In the genomic region with DNA sequence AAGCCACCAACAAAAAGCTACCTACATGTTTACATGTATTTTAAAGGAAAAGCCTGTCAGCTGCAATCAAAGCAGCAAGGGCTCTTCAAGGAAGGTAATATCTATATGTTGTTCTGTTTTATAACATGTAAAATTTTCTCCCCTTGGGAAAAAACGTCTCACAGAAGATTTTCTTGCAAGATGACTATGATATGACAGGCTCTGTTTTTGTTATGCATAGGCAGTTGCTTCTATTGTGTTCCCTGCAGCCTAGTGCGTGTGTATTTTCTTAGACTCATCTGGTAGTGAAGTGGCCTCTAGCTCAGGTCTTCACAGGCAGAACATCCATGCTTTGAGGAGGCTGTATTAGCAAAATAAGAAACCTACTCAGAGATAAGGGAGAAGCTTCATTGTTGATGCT, we compare ENCODE assay signal across 32 cellular contexts. TPM values are rescaled to one million over a fixed set of nuclear protein-coding genes. Genes with fewer than 3 reads are reported as not detected.
DNase-seq lines count a peak whose midpoint lies in the region; ATAC-seq, FAIRE-seq and TF ChIP-seq lines count a peak whose summit lies in the region.
"Had no signal": no experiment of that assay in that cellular context is flagged by ENCODE, and none has a peak within 500 bp of the region (broad histone marks: within the 10 kb centered on the region; RNA-seq: fewer than 3 reads in every experiment).

No MANE protein-coding gene starts in this region.

- in situ Hi-C loops in HAP-1 (cut with MboI; ENCODE audit: low sequenced_read_pairs), result no loop called here

- H3K9me1 ChIP-seq in endothelial cell of umbilical vein (replicated peaks; ENCODE audit: control insufficient read depth, extremely low read depth, insufficient read depth, low read length), result no peaks in the 10 kb centered on the region

- H2AFZ ChIP-seq in PC-3 (ENCODE audit: low read length) (no peak overlapping the region), endothelial cell of umbilical vein (ENCODE audit: low read depth, low read length) (no peak overlapping the region)

- peak; percentile 18 to 51 for DNase-seq in HAP-1 (ENCODE audit: low spot score in 2 of 2)
- DNase-seq in PC-3, result no peak
- peak; percentile 50 for DNase-seq in endothelial cell of umbilical vein (ENCODE audit: low read depth, low spot score)
- DNase-seq in renal cortical epithelial cell (ENCODE audit: low read depth), result peak; percentile 31
- DNase-seq in NCI-H146 (lab: John Stamatoyannopoulos, UW), result no peak
- no peak for DNase-seq in mucosa of descending colon
- DNase-seq: activated CD4-positive, CD25-positive, alpha-beta regulatory T cell treated with anti-CD3 and anti-CD28 coated beads, Interleukin-2, amount 50 U/mL, for 72 hours; activated CD8-positive, alpha-beta T cell treated with anti-CD3 and anti-CD28 coated beads for 36 hours; activated naive CD4-positive, alpha-beta T cell treated with anti-CD3 and anti-CD28 coated beads, Interleukin-2, amount 50 U/mL, for 16 hours; C1 segment of cervical spinal cord; COR-L47; DMS79 treated with DMSO at 0.1 percent for 48 hours; effector memory CD8-positive, alpha-beta T cell; foreskin keratinocyte; heart left ventricle; KG1; lower lobe of right lung; natural killer cell; NCI-H1417; NCI-H2029 treated with DMSO at 0.1 percent for 48 hours; NCI-H2227 treated with DMSO at 0.1 percent for 48 hours; occipital lobe; Peyer's patch; SHP77; small intestine; stimulated activated naive CD4-positive, alpha-beta T cell; T-helper 2 cell had no signal

- no peak for FAIRE-seq in endothelial cell of umbilical vein (lab: Jason Lieb, UNC)
- FAIRE-seq: H54, small intestine had no signal

- ATAC-seq in PC-3 (no peak), GM18511 (IDR thresholded peaks at IDR 0.05; ENCODE audit: unreplicated experiment) (no peak), HG02798 (IDR thresholded peaks at IDR 0.05; ENCODE audit: poor library complexity, unreplicated experiment) (no peak), mucosa of descending colon (no peak)
- ATAC-seq: activated CD8-positive, alpha-beta T cell treated with anti-CD3 and anti-CD28 coated beads for 36 hours; activated T-helper 17 cell treated with anti-CD3 and anti-CD28 coated beads, Interleukin-2, amount 50 U/mL, for 72 hours; effector memory CD8-positive, alpha-beta T cell; foreskin keratinocyte; heart left ventricle; lower lobe of right lung; natural killer cell had no signal

- H3K27ac ChIP-seq in PC-3 (ENCODE audit: low read length), result peak overlapping the region; percentile 98
- peak overlapping the region; percentile 85 for H3K27ac ChIP-seq in endothelial cell of umbilical vein (ENCODE audit: insufficient read depth, low read depth, low read length)
- H3K27ac ChIP-seq: foreskin keratinocyte, heart left ventricle, lower lobe of right lung had no signal

- peaks cover 29% of the 10 kb centered on the region for H3K4me1 ChIP-seq in HAP-1
- H3K4me1 ChIP-seq in PC-3 (ENCODE audit: insufficient read depth, low read length), result peaks cover 54% of the 10 kb centered on the region
- H3K4me1 ChIP-seq in endothelial cell of umbilical vein (ENCODE audit: control insufficient read depth, extremely low read depth, insufficient read depth, low read length), result peaks cover 24% of the 10 kb centered on the region
- H3K4me1 ChIP-seq in mucosa of descending colon (ENCODE audit: low read depth), result no peaks in the 10 kb centered on the region

- CTCF ChIA-PET in PC-3 (lab: Charles Lee) (no interaction called here), endothelial cell of umbilical vein (lab: Charles Lee) (interaction anchor here (1.1 kb wide), 1 partner anchor 22 kb away, joined by 5 read pairs; no protein-coding TSS in a partner anchor)

- intact Hi-C loops in PC-3 (cut with micrococcal nuclease), result no loop called here
- intact Hi-C loops in endothelial cell of umbilical vein (cut with micrococcal nuclease), result no loop called here
- intact Hi-C loops in mucosa of descending colon (cut with DNase I, micrococcal nuclease), result no loop called here

- BruUV-seq in PC-3 (replicated peaks; lab: Mats Ljungman, UMichigan), result no TSS peak
- BruUV-seq in endothelial cell of umbilical vein (replicated peaks; lab: Mats Ljungman, UMichigan), result no TSS peak

- no peak for TF ChIP-seq POLR2A in endothelial cell of umbilical vein (IDR thresholded peaks at IDR 0.05; ENCODE audit: low read depth, low read length)

- dilution Hi-C loops in endothelial cell of umbilical vein (cut with MboI; ENCODE audit: extremely low pct_ligation_motif_present, low sequenced_read_pairs), result no loop called here

- H3K79me2 ChIP-seq in PC-3 (ENCODE audit: low read length), result peaks cover 95% of the 10 kb centered on the region
- H3K79me2 ChIP-seq in endothelial cell of umbilical vein (ENCODE audit: control insufficient read depth, insufficient read depth, low read length), result peaks cover 91% of the 10 kb centered on the region

- H3K9me3 ChIP-seq in HAP-1 (no peaks in the 10 kb centered on the region), PC-3 (ENCODE audit: low read length) (no peaks in the 10 kb centered on the region), endothelial cell of umbilical vein (replicated peaks; ENCODE audit: control insufficient read depth, insufficient read depth, low read length) (no peaks in the 10 kb centered on the region), mucosa of descending colon (no peaks in the 10 kb centered on the region)
- H3K9me3 ChIP-seq: heart left ventricle, lower lobe of right lung, Peyer's patch had no signal

- H3K4me2 ChIP-seq in PC-3 (ENCODE audit: low read length) (no peak overlapping the region), endothelial cell of umbilical vein (ENCODE audit: insufficient read depth, low read length) (no peak overlapping the region)

- H3K27me3 ChIP-seq in HAP-1 (ENCODE audit: low read depth), result no peaks in the 10 kb centered on the region
- H3K27me3 ChIP-seq in PC-3 (ENCODE audit: low read length), result no peaks in the 10 kb centered on the region
- H3K27me3 ChIP-seq in endothelial cell of umbilical vein (ENCODE audit: control insufficient read depth in 2 of 2, insufficient read depth in 2 of 2, low read length in 2 of 2), result no peaks in the 10 kb centered on the region
- H3K27me3 ChIP-seq: foreskin keratinocyte, heart left ventricle, Peyer's patch had no signal

- H3K36me3 ChIP-seq in HAP-1 (replicated peaks), result no peaks in the 10 kb centered on the region
- H3K36me3 ChIP-seq in PC-3 (ENCODE audit: low read depth, low read length), result no peaks in the 10 kb centered on the region
- H3K36me3 ChIP-seq in endothelial cell of umbilical vein (ENCODE audit: control insufficient read depth in 2 of 2, extremely low read depth in 1 of 2, insufficient read depth in 2 of 2, low read length in 2 of 2), result no peaks in the 10 kb centered on the region
- no peaks in the 10 kb centered on the region for H3K36me3 ChIP-seq in mucosa of descending colon (ENCODE audit: low read depth)
- H3K36me3 ChIP-seq: heart left ventricle, lower lobe of right lung, Peyer's patch had no signal

- H3F3A ChIP-seq in PC-3 (ENCODE audit: low read length, unreplicated experiment), result no peaks in the 10 kb centered on the region

- TF ChIP-seq CTCF in PC-3 (conservative IDR thresholded peaks at IDR 0.05; ENCODE audit: low read depth, low read length), result no peak
- TF ChIP-seq CTCF in endothelial cell of umbilical vein (IDR thresholded peaks at IDR 0.05; ENCODE audit: extremely low read depth in 1 of 2, insufficient read depth in 1 of 2, low read depth in 1 of 2, low read length in 2 of 2), result no peak
- no peak for TF ChIP-seq CTCF in mucosa of descending colon (IDR thresholded peaks at IDR 0.05)

- H4K20me1 ChIP-seq in PC-3 (ENCODE audit: low read length) (no peaks in the 10 kb centered on the region; the same call in 1 of the 2 replicates), endothelial cell of umbilical vein (replicated peaks; ENCODE audit: control insufficient read depth, extremely low read depth, insufficient read depth, low read length) (no peaks in the 10 kb centered on the region)

- H3K9me2 ChIP-seq in PC-3 (replicated peaks; ENCODE audit: low read length), result no peaks in the 10 kb centered on the region

- H3K4me3 ChIP-seq in HAP-1 (no peak overlapping the region), PC-3 (ENCODE audit: low read length) (no peak overlapping the region), endothelial cell of umbilical vein (replicated peaks in 1 of 3; ENCODE audit: insufficient read depth in 1 of 3, low read depth in 1 of 3, low read length in 3 of 3) (no peak overlapping the region), mucosa of descending colon (no peak overlapping the region)
- H3K4me3 ChIP-seq: coronary artery, heart left ventricle, lower lobe of right lung, Peyer's patch had no signal

- POLR2A ChIA-PET in PC-3 (lab: Charles Lee; ENCODE audit: unreplicated experiment) (no interaction called here), endothelial cell of umbilical vein (lab: Charles Lee) (no interaction called here)

- H3K9ac ChIP-seq in PC-3 (ENCODE audit: low read length), result no peak overlapping the region
- peak overlapping the region; percentile 2 for H3K9ac ChIP-seq in endothelial cell of umbilical vein (replicated peaks; ENCODE audit: extremely low read depth, insufficient read depth, low read length)

TF ChIP-seq in endothelial cell of umbilical vein, 7 proteins besides CTCF, POLR2A, EP300 and RAD21 (continues in another document):
- TF ChIP-seq MYC (IDR thresholded peaks at IDR 0.05; ENCODE audit: low read depth, low read length) (no peak), POLR2AphosphoS5 (IDR thresholded peaks at IDR 0.05; ENCODE audit: insufficient read depth, low read depth, low read length) (no peak), FOS (IDR thresholded peaks at IDR 0.05; ENCODE audit: borderline replicate concordance, insufficient read depth, low read length) (no peak), EZH2 (IDR thresholded peaks at IDR 0.05; ENCODE audit: borderline replicate concordance, low read depth, low read length, severe bottlenecking) (no peak), GATA2 (IDR thresholded peaks at IDR 0.05; ENCODE audit: insufficient read depth, insufficient read length, low read depth, low read length) (no peak)
- TF ChIP-seq, protein P1, sequence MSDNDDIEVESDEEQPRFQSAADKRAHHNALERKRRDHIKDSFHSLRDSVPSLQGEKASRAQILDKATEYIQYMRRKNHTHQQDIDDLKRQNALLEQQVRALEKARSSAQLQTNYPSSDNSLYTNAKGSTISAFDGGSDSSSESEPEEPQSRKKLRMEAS (IDR thresholded peaks at IDR 0.05; ENCODE audit: insufficient read depth, insufficient read length), result no peak

RNA-seq across cellular contexts. Expression of a gene that starts 35.6 kb away (rescaled TPM):
- total RNA-seq in PC-3 (2014; rRNA removed) (71.5 TPM in 2 replicates), endothelial cell of umbilical vein (202 and 216 TPM in 2 replicates), renal cortical epithelial cell (241 and 266 TPM in 2 replicates), mucosa of descending colon (100 to 1,000 TPM in 1 of 3 donors, 10 to 100 TPM in 2; 22.5 to 137 (median 46.7) TPM)
- polyA plus RNA-seq in endothelial cell of umbilical vein, result 81.6 and 92.5 TPM in 2 replicates
- 93.6 and 105 TPM in 2 replicates for polyA plus RNA-seq in endothelial cell of umbilical vein (2011; cell fraction: cytosol; rRNA removed)
- 151 and 214 TPM in 2 replicates for polyA plus RNA-seq in endothelial cell of umbilical vein (2011; cell fraction: nucleus; rRNA removed)
- polyA plus RNA-seq in endothelial cell of umbilical vein (2012), result 191 and 205 TPM in 2 replicates
- polyA minus RNA-seq in endothelial cell of umbilical vein, result 218 and 293 TPM in 2 replicates
- polyA minus RNA-seq in endothelial cell of umbilical vein (2011; cell fraction: cytosol; rRNA and poly(A)+ RNA removed), result 22.8 TPM
- polyA minus RNA-seq in endothelial cell of umbilical vein (2011; cell fraction: nucleus; rRNA and poly(A)+ RNA removed), result 130 and 167 TPM in 2 replicates

Comparison
In these comparisons a context has a peak if more than half of its experiments do, and no peak if none do; other contexts are left out.
1. DNase-seq: peak in HAP-1 (2 of 2), endothelial cell of umbilical vein (single experiment) and renal cortical epithelial cell (single experiment); none in PC-3 (single experiment), NCI-H146 (single experiment) and mucosa of descending colon (0 of 3).